ENCODE assay signal across 8 cellular contexts in genomic region chr6:113858605-113859348, GRCh38. TPM values are rescaled to one million over a fixed set of nuclear protein-coding genes. Genes with fewer than 3 reads are reported as not detected.
DNase-seq lines count a peak whose midpoint lies in the region; FAIRE-seq and TF ChIP-seq lines count a peak whose summit lies in the region.

No MANE protein-coding gene starts in this region.

- FAIRE-seq in H54 (lab: Jason Lieb, UNC): no peak

- peaks cover 3% of the 10 kb centered on the region for H3K4me1 ChIP-seq in SJSA1 (replicated peaks)

- H3K36me3 Mint-ChIP-seq in activated naive CD4-positive, alpha-beta T cell treated with anti-CD3 and anti-CD28 coated beads, Interleukin-2, amount 10 ng/mL, durations not matched to agents 7 days and 5 days: peaks cover 4% of the 10 kb centered on the region

- H3K27me3 ChIP-seq in SJSA1 (replicated peaks): no peaks in the 10 kb centered on the region

- TF ChIP-seq POLR2A in H54 (IDR thresholded peaks at IDR 0.05; ENCODE audit: low read depth, low read length): peak; percentile 46

- H3K27ac ChIP-seq in SJSA1 (peak overlapping the region; percentile 84), temporal lobe (ENCODE audit: low read depth, low read length) (peak overlapping the region; percentile 91)

- peak overlapping the region; percentile 51 for H3K4me3 Mint-ChIP-seq in activated naive CD4-positive, alpha-beta T cell treated with anti-CD3 and anti-CD28 coated beads, Interleukin-2, amount 10 ng/mL, durations not matched to agents 7 days and 5 days

- no peaks in the 10 kb centered on the region for H3K9me3 ChIP-seq in SJSA1 (replicated peaks)

- CTCF ChIA-PET in activated naive CD4-positive, alpha-beta T cell treated with anti-CD3 and anti-CD28 coated beads, Interleukin-2, amount 10 ng/mL, durations not matched to agents 7 days and 5 days (lab: Charles Lee): interaction anchor here (1.2 to 3.2 kb wide), 4 partner anchors 11 to 1080 kb away, joined by 4 to 16 read pairs (median 4); no protein-coding TSS in a partner anchor

- peak overlapping the region; percentile 65 for H3K4me3 ChIP-seq in SJSA1

- peaks cover 15% of the 10 kb centered on the region for H3K27me3 Mint-ChIP-seq in activated naive CD4-positive, alpha-beta T cell treated with anti-CD3 and anti-CD28 coated beads, Interleukin-2, amount 10 ng/mL, durations not matched to agents 7 days and 5 days

- H3K27ac Mint-ChIP-seq in activated naive CD4-positive, alpha-beta T cell treated with anti-CD3 and anti-CD28 coated beads, Interleukin-2, amount 10 ng/mL, durations not matched to agents 7 days and 5 days: no peak overlapping the region

- peaks cover 24% of the 10 kb centered on the region for H3K4me1 Mint-ChIP-seq in activated naive CD4-positive, alpha-beta T cell treated with anti-CD3 and anti-CD28 coated beads, Interleukin-2, amount 10 ng/mL, durations not matched to agents 7 days and 5 days

- peaks cover 36% of the 10 kb centered on the region for H3K36me3 ChIP-seq in SJSA1

- DNase-seq in GDM1 (lab: John Stamatoyannopoulos, UW) (peak; percentile 59), H54 (ENCODE audit: insufficient read length, low spot score) (peak; percentile 69), M059J (ENCODE audit: low read depth) (peak; percentile 96), SJSA1 (ENCODE audit: low read depth in 1 of 2, low spot score in 2 of 2) (peak; percentile 88 to 97), germinal center (ENCODE audit: low spot score) (peak; percentile 95), occipital lobe (lab: John Stamatoyannopoulos, UW) (peak; percentile 75)
- peak; percentile 71 for DNase-seq in activated naive CD4-positive, alpha-beta T cell treated with anti-CD3 and anti-CD28 coated beads, Interleukin-2, amount 10 ng/mL, durations not matched to agents 7 days and 5 days

- H3K9me3 Mint-ChIP-seq in activated naive CD4-positive, alpha-beta T cell treated with anti-CD3 and anti-CD28 coated beads, Interleukin-2, amount 10 ng/mL, durations not matched to agents 7 days and 5 days: no peaks in the 10 kb centered on the region

RNA-seq across cellular contexts. Expression of gene MARCKS, which starts 1.6 kb away (rescaled TPM):
- total RNA-seq in M059J (2014; rRNA removed; shearing (Covaris generic)): 115 and 184 TPM in 2 replicates
- total RNA-seq in SJSA1 (2014; rRNA removed; shearing (Covaris generic)): 148 and 159 TPM in 2 replicates
- total RNA-seq in occipital lobe (337 TPM), temporal lobe (269 TPM)

Comparison
In these comparisons a context has a peak if more than half of its experiments do, and no peak if none do; other contexts are left out.
1. Peak in every context shown above with its lines: DNase-seq, H3K4me3 ChIP-seq and H3K27ac ChIP-seq.